ENCODE assay signal across 1 cellular context in the genomic region with DNA sequence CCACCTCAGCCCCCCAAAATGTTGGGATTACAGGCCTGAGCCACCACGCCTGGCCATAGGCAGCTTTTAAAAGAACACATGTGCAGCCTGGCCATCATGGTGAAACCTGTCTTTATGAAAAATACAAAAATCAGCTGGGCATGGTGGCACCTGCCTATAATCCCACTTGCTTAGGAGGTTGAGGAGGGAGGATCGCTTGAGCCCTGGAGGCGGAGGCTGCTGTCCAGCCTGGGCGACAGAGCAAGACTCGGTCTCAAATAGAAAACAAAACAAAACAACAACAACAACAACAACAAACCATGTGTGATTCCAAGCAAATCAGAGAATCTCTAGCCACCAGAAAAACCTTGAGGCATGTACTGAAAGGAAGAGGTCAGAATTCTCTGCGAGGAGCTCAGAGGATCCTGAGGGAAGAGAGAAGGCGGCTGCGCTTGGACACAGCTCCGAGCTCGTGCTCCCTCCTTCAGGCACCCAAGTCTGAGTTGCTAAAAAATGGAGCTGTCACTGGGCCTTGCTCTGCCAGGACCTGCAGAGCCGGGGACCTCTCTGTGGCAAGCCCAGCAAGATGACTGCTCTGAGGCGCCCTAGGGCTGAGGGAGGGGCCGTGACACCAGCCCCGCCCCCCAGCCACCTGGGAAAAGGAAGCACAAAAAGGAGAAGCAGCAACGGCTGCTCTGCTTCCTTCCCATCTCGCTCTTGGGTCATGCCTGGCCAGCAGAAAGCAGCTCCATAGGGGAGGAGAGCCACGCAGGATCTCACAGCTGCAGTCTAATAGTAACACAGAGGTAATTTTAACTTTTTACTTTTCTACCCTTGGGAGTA.
TF ChIP-seq lines count a peak whose summit lies in the region.

Gene ARL11 (plus strand): TSS at position 677 of the 822 bp plus-strand sequence. CDS start 1,941 bp downstream, outside the sequence.

TF ChIP-seq in HepG2, 621 proteins besides CTCF, POLR2A, EP300 and RAD21 (continued from another document):
- TF ChIP-seq, protein P1, sequence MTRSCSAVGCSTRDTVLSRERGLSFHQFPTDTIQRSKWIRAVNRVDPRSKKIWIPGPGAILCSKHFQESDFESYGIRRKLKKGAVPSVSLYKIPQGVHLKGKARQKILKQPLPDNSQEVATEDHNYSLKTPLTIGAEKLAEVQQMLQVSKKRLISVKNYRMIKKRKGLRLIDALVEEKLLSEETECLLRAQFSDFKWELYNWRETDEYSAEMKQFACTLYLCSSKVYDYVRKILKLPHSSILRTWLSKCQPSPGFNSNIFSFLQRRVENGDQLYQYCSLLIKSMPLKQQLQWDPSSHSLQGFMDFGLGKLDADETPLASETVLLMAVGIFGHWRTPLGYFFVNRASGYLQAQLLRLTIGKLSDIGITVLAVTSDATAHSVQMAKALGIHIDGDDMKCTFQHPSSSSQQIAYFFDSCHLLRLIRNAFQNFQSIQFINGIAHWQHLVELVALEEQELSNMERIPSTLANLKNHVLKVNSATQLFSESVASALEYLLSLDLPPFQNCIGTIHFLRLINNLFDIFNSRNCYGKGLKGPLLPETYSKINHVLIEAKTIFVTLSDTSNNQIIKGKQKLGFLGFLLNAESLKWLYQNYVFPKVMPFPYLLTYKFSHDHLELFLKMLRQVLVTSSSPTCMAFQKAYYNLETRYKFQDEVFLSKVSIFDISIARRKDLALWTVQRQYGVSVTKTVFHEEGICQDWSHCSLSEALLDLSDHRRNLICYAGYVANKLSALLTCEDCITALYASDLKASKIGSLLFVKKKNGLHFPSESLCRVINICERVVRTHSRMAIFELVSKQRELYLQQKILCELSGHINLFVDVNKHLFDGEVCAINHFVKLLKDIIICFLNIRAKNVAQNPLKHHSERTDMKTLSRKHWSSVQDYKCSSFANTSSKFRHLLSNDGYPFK (CRISPR knock-in tag; IDR thresholded peaks at IDR 0.05; ENCODE audit: borderline replicate concordance), result peak; percentile 21; the same call in 1 of the 2 replicates
- TF ChIP-seq, protein P2, sequence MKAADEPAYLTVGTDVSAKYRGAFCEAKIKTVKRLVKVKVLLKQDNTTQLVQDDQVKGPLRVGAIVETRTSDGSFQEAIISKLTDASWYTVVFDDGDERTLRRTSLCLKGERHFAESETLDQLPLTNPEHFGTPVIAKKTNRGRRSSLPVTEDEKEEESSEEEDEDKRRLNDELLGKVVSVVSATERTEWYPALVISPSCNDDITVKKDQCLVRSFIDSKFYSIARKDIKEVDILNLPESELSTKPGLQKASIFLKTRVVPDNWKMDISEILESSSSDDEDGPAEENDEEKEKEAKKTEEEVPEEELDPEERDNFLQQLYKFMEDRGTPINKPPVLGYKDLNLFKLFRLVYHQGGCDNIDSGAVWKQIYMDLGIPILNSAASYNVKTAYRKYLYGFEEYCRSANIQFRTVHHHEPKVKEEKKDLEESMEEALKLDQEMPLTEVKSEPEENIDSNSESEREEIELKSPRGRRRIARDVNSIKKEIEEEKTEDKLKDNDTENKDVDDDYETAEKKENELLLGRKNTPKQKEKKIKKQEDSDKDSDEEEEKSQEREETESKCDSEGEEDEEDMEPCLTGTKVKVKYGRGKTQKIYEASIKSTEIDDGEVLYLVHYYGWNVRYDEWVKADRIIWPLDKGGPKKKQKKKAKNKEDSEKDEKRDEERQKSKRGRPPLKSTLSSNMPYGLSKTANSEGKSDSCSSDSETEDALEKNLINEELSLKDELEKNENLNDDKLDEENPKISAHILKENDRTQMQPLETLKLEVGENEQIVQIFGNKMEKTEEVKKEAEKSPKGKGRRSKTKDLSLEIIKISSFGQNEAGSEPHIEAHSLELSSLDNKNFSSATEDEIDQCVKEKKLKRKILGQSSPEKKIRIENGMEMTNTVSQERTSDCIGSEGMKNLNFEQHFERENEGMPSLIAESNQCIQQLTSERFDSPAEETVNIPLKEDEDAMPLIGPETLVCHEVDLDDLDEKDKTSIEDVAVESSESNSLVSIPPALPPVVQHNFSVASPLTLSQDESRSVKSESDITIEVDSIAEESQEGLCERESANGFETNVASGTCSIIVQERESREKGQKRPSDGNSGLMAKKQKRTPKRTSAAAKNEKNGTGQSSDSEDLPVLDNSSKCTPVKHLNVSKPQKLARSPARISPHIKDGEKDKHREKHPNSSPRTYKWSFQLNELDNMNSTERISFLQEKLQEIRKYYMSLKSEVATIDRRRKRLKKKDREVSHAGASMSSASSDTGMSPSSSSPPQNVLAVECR (CRISPR knock-in tag; IDR thresholded peaks at IDR 0.05; ENCODE audit: borderline replicate concordance), result 0 out of 2 replicates have a peak, but pooled peaks have one; percentile 15
- peak; percentile 59; the same call in 1 of the 2 replicates for TF ChIP-seq PATZ1 (CRISPR knock-in tag; IDR thresholded peaks at IDR 0.05)
- peak; percentile 14; the same call in 1 of the 2 replicates for TF ChIP-seq SAP130 (CRISPR knock-in tag; IDR thresholded peaks at IDR 0.05; ENCODE audit: low read depth)
- TF ChIP-seq ZNF768 (CRISPR knock-in tag; IDR thresholded peaks at IDR 0.05), result peak; percentile 75; the same call in 1 of the 2 replicates
- no peak for TF ChIP-seq SMARCE1 (IDR thresholded peaks at IDR 0.05; ENCODE audit: borderline replicate concordance)
- no peak for TF ChIP-seq ZBTB14 (CRISPR knock-in tag; IDR thresholded peaks at IDR 0.05)
- TF ChIP-seq, protein P3, sequence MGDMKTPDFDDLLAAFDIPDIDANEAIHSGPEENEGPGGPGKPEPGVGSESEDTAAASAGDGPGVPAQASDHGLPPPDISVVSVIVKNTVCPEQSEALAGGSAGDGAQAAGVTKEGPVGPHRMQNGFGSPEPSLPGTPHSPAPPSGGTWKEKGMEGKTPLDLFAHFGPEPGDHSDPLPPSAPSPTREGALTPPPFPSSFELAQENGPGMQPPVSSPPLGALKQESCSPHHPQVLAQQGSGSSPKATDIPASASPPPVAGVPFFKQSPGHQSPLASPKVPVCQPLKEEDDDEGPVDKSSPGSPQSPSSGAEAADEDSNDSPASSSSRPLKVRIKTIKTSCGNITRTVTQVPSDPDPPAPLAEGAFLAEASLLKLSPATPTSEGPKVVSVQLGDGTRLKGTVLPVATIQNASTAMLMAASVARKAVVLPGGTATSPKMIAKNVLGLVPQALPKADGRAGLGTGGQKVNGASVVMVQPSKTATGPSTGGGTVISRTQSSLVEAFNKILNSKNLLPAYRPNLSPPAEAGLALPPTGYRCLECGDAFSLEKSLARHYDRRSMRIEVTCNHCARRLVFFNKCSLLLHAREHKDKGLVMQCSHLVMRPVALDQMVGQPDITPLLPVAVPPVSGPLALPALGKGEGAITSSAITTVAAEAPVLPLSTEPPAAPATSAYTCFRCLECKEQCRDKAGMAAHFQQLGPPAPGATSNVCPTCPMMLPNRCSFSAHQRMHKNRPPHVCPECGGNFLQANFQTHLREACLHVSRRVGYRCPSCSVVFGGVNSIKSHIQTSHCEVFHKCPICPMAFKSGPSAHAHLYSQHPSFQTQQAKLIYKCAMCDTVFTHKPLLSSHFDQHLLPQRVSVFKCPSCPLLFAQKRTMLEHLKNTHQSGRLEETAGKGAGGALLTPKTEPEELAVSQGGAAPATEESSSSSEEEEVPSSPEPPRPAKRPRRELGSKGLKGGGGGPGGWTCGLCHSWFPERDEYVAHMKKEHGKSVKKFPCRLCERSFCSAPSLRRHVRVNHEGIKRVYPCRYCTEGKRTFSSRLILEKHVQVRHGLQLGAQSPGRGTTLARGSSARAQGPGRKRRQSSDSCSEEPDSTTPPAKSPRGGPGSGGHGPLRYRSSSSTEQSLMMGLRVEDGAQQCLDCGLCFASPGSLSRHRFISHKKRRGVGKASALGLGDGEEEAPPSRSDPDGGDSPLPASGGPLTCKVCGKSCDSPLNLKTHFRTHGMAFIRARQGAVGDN (CRISPR knock-in tag; IDR thresholded peaks at IDR 0.05), result peak; percentile 41; the same call in 1 of the 2 replicates
- no peak for TF ChIP-seq SP4 (CRISPR knock-in tag; IDR thresholded peaks at IDR 0.05)
- peak; percentile 34; the same call in 1 of the 2 replicates for TF ChIP-seq ZFP91 (CRISPR knock-in tag; IDR thresholded peaks at IDR 0.05; ENCODE audit: borderline replicate concordance)
TF ChIP-seq in HepG2: peak in this region for 9.
